1 cellular context compared by ENCODE assay signal in genomic region chr9:13688223-13688989, GRCh38.
A peak's percentile ranks its signal among the peaks of the same experiment; 100 is the strongest.
TF ChIP-seq lines count a peak whose summit lies in the region.

No MANE protein-coding gene starts in this region.

TF ChIP-seq in GM23338, 12 proteins besides CTCF, POLR2A, EP300 and RAD21:
- peak; percentile 94 for TF ChIP-seq ZNF462 (CRISPR knock-in tag; IDR thresholded peaks at IDR 0.05)
- TF ChIP-seq EZH2phosphoT487 (IDR thresholded peaks at IDR 0.05; ENCODE audit: unreplicated experiment) = no peak
